Comparison of ENCODE assay signal across 9 cellular contexts in the genomic region with DNA sequence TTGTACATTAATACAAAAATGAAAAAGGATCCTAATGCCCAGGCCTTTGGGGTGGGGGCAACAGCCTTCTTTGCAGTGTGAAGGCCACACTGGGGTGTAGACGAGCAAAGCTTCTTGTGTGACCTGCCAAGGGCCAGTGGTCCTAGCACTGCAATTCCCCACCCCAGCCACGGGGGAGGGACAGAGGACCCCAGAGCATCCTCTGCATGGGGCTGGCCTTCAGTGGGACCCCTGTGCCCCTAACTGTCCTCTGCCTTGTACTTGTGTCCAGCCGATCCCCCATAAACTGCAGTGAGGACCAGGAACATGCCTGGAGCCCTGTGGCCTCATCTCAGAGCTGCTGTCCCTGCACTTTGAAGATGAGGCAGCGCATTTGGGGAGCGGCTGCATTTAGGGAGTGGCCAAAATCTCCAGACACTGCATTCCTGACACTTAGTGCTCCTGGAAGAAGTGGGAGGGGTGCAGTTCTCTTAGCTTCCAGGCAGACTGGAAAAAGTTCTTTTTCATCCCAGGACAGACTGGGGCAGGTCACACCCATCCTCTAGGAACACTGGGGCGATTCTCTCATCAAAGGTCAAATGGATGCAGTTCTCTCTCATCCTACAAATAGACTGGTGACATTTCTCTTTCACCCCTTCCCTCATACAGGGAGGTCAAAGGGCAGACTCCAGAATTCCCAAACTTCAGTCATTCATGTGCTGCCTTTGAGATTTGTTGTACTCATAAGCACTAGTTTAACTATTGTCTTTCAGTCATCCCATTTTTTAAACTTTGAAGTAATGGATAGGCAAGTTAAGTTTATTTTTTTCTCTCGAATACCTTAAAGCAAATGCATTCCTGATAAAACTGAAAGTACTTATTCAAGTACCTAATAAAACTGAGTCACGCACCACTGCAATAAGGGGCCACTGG. TPM values are rescaled to one million over a fixed set of nuclear protein-coding genes. Genes with fewer than 3 reads are reported as not detected.
DNase-seq lines count a peak whose midpoint lies in the region; ATAC-seq and TF ChIP-seq lines count a peak whose summit lies in the region.
"Had no signal": no experiment of that assay in that cellular context is flagged by ENCODE, and none has a peak within 500 bp of the region (broad histone marks: within the 10 kb centered on the region; RNA-seq: fewer than 3 reads in every experiment).

No MANE protein-coding gene starts in this region.

- peaks cover 24 to 66% (median 39%) of the 10 kb centered on the region in 3 donors for H3K4me1 ChIP-seq in esophagus squamous epithelium
- peaks cover 38 to 80% of the 10 kb centered on the region in 2 donors for H3K4me1 ChIP-seq in thyroid gland

- ATAC-seq in HG02678 (IDR thresholded peaks at IDR 0.05; ENCODE audit: unreplicated experiment) (no peak), GM19035 (IDR thresholded peaks at IDR 0.05; ENCODE audit: unreplicated experiment) (no peak)

- TF ChIP-seq CTCF in esophagus squamous epithelium (IDR thresholded peaks at IDR 0.05) (no peak), thyroid gland (IDR thresholded peaks at IDR 0.05) (no peak)

- H3K36me3 ChIP-seq in esophagus squamous epithelium (peaks cover 5 to 46% (median 7%) of the 10 kb centered on the region in 3 donors), thyroid gland (peaks cover 9 to 11% of the 10 kb centered on the region in 2 donors)

- intact Hi-C loops in esophagus squamous epithelium (cut with DNase I), result no loop called here
- intact Hi-C loops in thyroid gland (cut with DNase I), result no loop called here

- no peak for DNase-seq in activated naive CD4-positive, alpha-beta T cell treated with anti-CD3 and anti-CD28 coated beads, Interleukin-2, amount 50 U/mL, for 16 hours
- DNase-seq in MV-4-11 (lab: John Stamatoyannopoulos, UW) (peak; percentile 40), esophagus squamous epithelium (lab: John Stamatoyannopoulos, UW) (no peak), thyroid gland (peak in 1 of 2 donors; percentile 40), cerebellum (ENCODE audit: low spot score) (no peak)
- DNase-seq: NCI-H2107 had no signal

- no peak for TF ChIP-seq POLR2A in esophagus squamous epithelium (IDR thresholded peaks at IDR 0.05)
- TF ChIP-seq POLR2A in thyroid gland (IDR thresholded peaks at IDR 0.05), result no peak

- WGBS in esophagus squamous epithelium, 2 donors, result 32 to 48% methylated on average over 5 of the region's 8 CpGs
- WGBS in thyroid gland, 2 donors, result 49 to 52% methylated on average over 7 to 8 of the region's 8 CpGs

- H3K9me3 Mint-ChIP-seq in activated naive CD4-positive, alpha-beta T cell treated with anti-CD3 and anti-CD28 coated beads, Interleukin-2, amount 50 U/mL, for 24 hours, result no peaks in the 10 kb centered on the region

- H3K9me3 ChIP-seq in esophagus squamous epithelium (no peaks in the 10 kb centered on the region), thyroid gland (no peaks in the 10 kb centered on the region)

- peaks cover 27% of the 10 kb centered on the region for H3K36me3 Mint-ChIP-seq in activated naive CD4-positive, alpha-beta T cell treated with anti-CD3 and anti-CD28 coated beads, Interleukin-2, amount 50 U/mL, for 24 hours

- H3K27ac Mint-ChIP-seq in activated naive CD4-positive, alpha-beta T cell treated with anti-CD3 and anti-CD28 coated beads, Interleukin-2, amount 50 U/mL, for 24 hours, result peak overlapping the region; percentile 87

- H3K4me3 Mint-ChIP-seq in activated naive CD4-positive, alpha-beta T cell treated with anti-CD3 and anti-CD28 coated beads, Interleukin-2, amount 50 U/mL, for 24 hours, result peak overlapping the region; percentile 92

- peak overlapping the region in 1 of 4 donors; percentile 57 for H3K4me3 ChIP-seq in esophagus squamous epithelium
- H3K4me3 ChIP-seq in thyroid gland (replicated peaks in 1 of 3), result no peak overlapping the region

- H3K27me3 ChIP-seq in esophagus squamous epithelium (no peaks in the 10 kb centered on the region), thyroid gland (no peaks in the 10 kb centered on the region)

- H3K4me1 Mint-ChIP-seq in activated naive CD4-positive, alpha-beta T cell treated with anti-CD3 and anti-CD28 coated beads, Interleukin-2, amount 50 U/mL, for 24 hours, result peaks cover 90% of the 10 kb centered on the region

- no peaks in the 10 kb centered on the region for H3K27me3 Mint-ChIP-seq in activated naive CD4-positive, alpha-beta T cell treated with anti-CD3 and anti-CD28 coated beads, Interleukin-2, amount 50 U/mL, for 24 hours

- H3K27ac ChIP-seq in esophagus squamous epithelium (peak overlapping the region; percentile 44 to 87 (median 63)), thyroid gland (peak overlapping the region; percentile 14 to 81 (median 72))

RNA-seq across cellular contexts. Expression of a gene that starts 0.9 kb away (rescaled TPM):
- 1 to 10 TPM; 1.3 to 5.0 (median 2.6) TPM for total RNA-seq in esophagus squamous epithelium
- 1 to 10 TPM in 3 of 4 donors, under 1 TPM in 1; 0.78 to 3.8 (median 2.0) TPM for total RNA-seq in thyroid gland
- total RNA-seq in cerebellum, result 0.54 TPM

RNA-seq across cellular contexts. Expression of a gene that starts 20.3 kb away (rescaled TPM):
- total RNA-seq in esophagus squamous epithelium, result 10 to 100 TPM; 20.0 to 36.3 (median 24.9) TPM
- total RNA-seq in thyroid gland, result 10 to 100 TPM; 19.4 to 29.2 (median 24.3) TPM
- 18.8 TPM for total RNA-seq in cerebellum
